In the genomic region with DNA sequence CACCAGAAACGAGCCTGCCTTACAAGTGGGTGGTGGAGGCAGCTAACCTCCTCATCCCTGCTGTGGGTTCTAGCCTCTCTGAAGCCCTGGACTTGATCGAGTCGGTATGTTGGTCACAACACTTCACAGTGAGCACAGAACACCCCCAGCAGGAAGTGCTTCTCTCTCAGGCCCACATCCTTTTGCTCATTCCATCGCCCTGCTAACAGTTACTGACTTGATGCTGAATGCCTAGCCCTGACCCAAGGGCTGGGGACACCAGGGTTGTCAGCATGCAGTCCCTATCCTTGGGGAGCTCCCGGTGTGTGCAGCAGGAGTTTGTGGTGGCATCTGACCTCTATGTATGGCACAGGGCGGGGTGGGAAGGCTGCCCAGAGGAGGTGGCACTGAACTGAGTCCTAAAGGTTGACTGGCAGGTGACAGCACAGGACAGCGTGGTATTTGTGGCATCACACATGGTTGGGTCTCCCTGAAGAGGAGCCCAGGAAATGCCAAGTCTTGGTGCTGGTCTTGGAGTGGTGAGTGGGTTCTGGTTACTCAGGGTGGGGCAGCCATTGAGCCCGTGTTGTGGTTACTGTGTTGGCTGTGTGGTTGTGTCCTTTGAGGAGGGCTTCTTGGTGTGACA, we compare ENCODE assay signal across 18 cellular contexts. TPM values are rescaled to one million over a fixed set of nuclear protein-coding genes. Genes with fewer than 3 reads are reported as not detected.
"Had no signal": no experiment of that assay in that cellular context is flagged by ENCODE, and none has a peak within 500 bp of the region (broad histone marks: within the 10 kb centered on the region; RNA-seq: fewer than 3 reads in every experiment).

No MANE protein-coding gene starts in this region.

- H3K4me2 ChIP-seq: hepatocyte, smooth muscle cell had no signal

- H3K4me3 ChIP-seq: esophagus muscularis mucosa, hepatocyte, left ventricle myocardium inferior, ovary, right lobe of liver, smooth muscle cell, testis, upper lobe of left lung had no signal

- H3K4me1 ChIP-seq: esophagus muscularis mucosa, left ventricle myocardium inferior, right lobe of liver, testis, upper lobe of left lung had no signal

- H2AFZ ChIP-seq: hepatocyte had no signal

- H3K9me3 ChIP-seq: esophagus muscularis mucosa, left ventricle myocardium inferior, ovary, right lobe of liver, testis, upper lobe of left lung had no signal

- H3K9me3 Mint-ChIP-seq: stimulated activated naive CD8-positive, alpha-beta T cell treated with anti-CD3 and anti-CD28 coated beads, Interleukin-15, Interleukin-2, amounts not matched to agents 100 ng/mL and 50 ng/mL, for 24 hours had no signal

- H3K36me3 ChIP-seq: esophagus muscularis mucosa, left ventricle myocardium inferior, ovary, right lobe of liver, upper lobe of left lung had no signal

- ATAC-seq: right lobe of liver had no signal

- DNase-seq: activated CD4-positive, alpha-beta T cell treated with anti-CD3 and anti-CD28 coated beads, Interleukin-2, amount 50 U/mL, for 48 hours; activated naive CD4-positive, alpha-beta T cell; left ventricle myocardium inferior; mesendoderm; ovary; right lobe of liver; stimulated activated CD4-positive, alpha-beta T cell treated with anti-CD3 and anti-CD28 coated beads, Interleukin-4, amount 100 ng/mL, for 4 hours; stimulated activated CD8-positive, alpha-beta memory T cell treated with anti-CD3 and anti-CD28 coated beads, Interleukin-4, amount 100 ng/mL, for 48 hours; T-helper 9 cell; testis; upper lobe of left lung had no signal

- H3K27ac ChIP-seq: esophagus muscularis mucosa, hepatocyte, left ventricle myocardium inferior, ovary, right lobe of liver, testis, upper lobe of left lung had no signal

- H3K27me3 ChIP-seq: esophagus muscularis mucosa, hepatocyte, ovary, right lobe of liver, testis, upper lobe of left lung had no signal

- H3K4me3 Mint-ChIP-seq: stimulated activated naive CD8-positive, alpha-beta T cell treated with anti-CD3 and anti-CD28 coated beads, Interleukin-15, Interleukin-2, amounts not matched to agents 100 ng/mL and 50 ng/mL, for 24 hours had no signal

- H3K27ac Mint-ChIP-seq: stimulated activated naive CD8-positive, alpha-beta T cell treated with anti-CD3 and anti-CD28 coated beads, Interleukin-15, Interleukin-2, amounts not matched to agents 100 ng/mL and 50 ng/mL, for 24 hours had no signal

- H3K79me2 ChIP-seq: hepatocyte had no signal

- H3K27me3 Mint-ChIP-seq: stimulated activated naive CD8-positive, alpha-beta T cell treated with anti-CD3 and anti-CD28 coated beads, Interleukin-15, Interleukin-2, amounts not matched to agents 100 ng/mL and 50 ng/mL, for 24 hours had no signal

RNA-seq across cellular contexts. Expression of a gene that starts 26.7 kb away (rescaled TPM):
- total RNA-seq: esophagus muscularis mucosa, hepatocyte, kidney epithelial cell, left ventricle myocardium inferior, ovary, pulmonary artery endothelial cell, right lobe of liver, smooth muscle cell, upper lobe of left lung had no signal
- polyA plus RNA-seq: adipose tissue, hepatocyte, ovary, smooth muscle cell had no signal
